8 cellular contexts compared by ENCODE assay signal in the genomic region with DNA sequence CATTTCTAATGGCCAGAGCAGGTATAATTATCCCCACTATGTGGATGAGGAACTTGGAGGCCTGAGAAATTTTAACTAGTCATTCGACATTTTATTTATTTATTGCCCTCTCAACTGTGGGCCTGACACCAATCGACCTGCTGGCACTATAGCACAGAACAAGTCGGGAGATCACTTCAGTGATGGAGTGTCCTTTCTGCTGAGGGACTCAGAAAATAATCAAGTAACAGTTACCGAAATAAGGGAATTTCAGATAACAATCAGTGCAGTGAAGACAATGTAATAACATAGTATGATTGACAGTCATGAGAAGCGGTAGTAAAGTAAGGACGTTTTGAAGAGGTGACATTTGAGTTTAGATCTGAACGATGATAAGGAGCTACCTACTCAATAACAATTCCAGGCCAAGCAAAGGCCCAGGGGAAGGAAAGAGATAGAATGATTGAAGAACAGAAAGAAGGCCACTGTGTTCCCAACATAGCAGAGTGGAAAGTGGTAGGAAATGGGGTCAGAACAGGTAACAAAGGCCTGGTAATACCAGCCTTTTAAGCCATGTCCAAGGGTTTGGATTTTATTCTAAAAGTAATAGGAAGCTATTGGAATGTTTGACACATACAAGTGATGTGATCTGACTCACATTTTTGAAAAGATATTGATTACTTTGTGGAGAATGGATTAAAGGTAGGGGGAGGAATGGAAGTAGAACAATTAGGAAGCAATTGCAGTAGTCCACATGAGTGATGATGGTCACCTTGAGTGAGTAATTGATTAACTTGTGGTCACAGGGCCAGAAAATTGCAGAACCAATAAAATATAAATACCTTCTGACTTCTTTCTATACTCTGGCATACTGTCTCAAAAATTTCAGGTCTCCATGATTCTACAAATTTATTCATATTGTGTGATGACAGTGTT. TPM values are rescaled to one million over a fixed set of nuclear protein-coding genes. Genes with fewer than 3 reads are reported as not detected.
DNase-seq lines count a peak whose midpoint lies in the region; ATAC-seq and TF ChIP-seq lines count a peak whose summit lies in the region.
"Had no signal": no experiment of that assay in that cellular context is flagged by ENCODE, and none has a peak within 500 bp of the region (broad histone marks: within the 10 kb centered on the region; RNA-seq: fewer than 3 reads in every experiment).

No MANE protein-coding gene starts in this region.

- H3K9me3 ChIP-seq in HAP-1 (no peaks in the 10 kb centered on the region), SJCRH30 (replicated peaks) (no peaks in the 10 kb centered on the region), iPS-18c (ENCODE audit: control insufficient read depth, insufficient read depth, low read length) (no peaks in the 10 kb centered on the region), smooth muscle cell (replicated peaks; ENCODE audit: low read depth) (no peaks in the 10 kb centered on the region)

- in situ Hi-C loops in HAP-1 (cut with MboI; ENCODE audit: low sequenced_read_pairs), result no loop called here

- no peak for TF ChIP-seq CTCF in smooth muscle cell (IDR thresholded peaks at IDR 0.05; ENCODE audit: borderline replicate concordance, insufficient read depth, poor library complexity, severe bottlenecking)

- no peak for ATAC-seq in GM21360 (IDR thresholded peaks at IDR 0.05; ENCODE audit: unreplicated experiment)
- no peak for ATAC-seq in HG02870 (IDR thresholded peaks at IDR 0.05; ENCODE audit: unreplicated experiment)

- H3K4me1 ChIP-seq in HAP-1, result peaks cover 23% of the 10 kb centered on the region
- H3K4me1 ChIP-seq in SJCRH30, result peaks cover 2% of the 10 kb centered on the region; the same call in 1 of the 2 replicates
- peaks cover 22% of the 10 kb centered on the region for H3K4me1 ChIP-seq in smooth muscle cell (ENCODE audit: low read depth)

- H4K20me1 ChIP-seq in smooth muscle cell (ENCODE audit: low read depth), result peaks cover 21% of the 10 kb centered on the region

- DNase-seq in HAP-1 (ENCODE audit: low spot score in 2 of 2) (no peak), SJCRH30 (no peak), smooth muscle cell (lab: John Stamatoyannopoulos, UW; ENCODE audit: unreplicated experiment) (no peak), NCI-H1930 (lab: John Stamatoyannopoulos, UW) (no peak)
- DNase-seq: SIG-M5 had no signal

- H3K79me2 ChIP-seq in smooth muscle cell (ENCODE audit: low read depth), result peaks cover 75% of the 10 kb centered on the region

- 67% methylated on average over 7 of the region's 7 CpGs for WGBS in smooth muscle cell (ENCODE audit: low lambda C conversion rate)

- peak overlapping the region; percentile 91 for H3K9ac ChIP-seq in smooth muscle cell (ENCODE audit: low read depth)

- peak overlapping the region; percentile 81 for H3K4me3 ChIP-seq in HAP-1
- H3K4me3 ChIP-seq in SJCRH30, result peak overlapping the region; percentile 79
- H3K4me3 ChIP-seq in iPS-18c (ENCODE audit: insufficient read depth, low read depth, low read length), result peak overlapping the region; percentile 96
- H3K4me3 ChIP-seq in smooth muscle cell, result peak overlapping the region; percentile 92

- H3F3A ChIP-seq in smooth muscle cell (ENCODE audit: low read depth), result no peaks in the 10 kb centered on the region

- H3K36me3 ChIP-seq in HAP-1 (replicated peaks) (no peaks in the 10 kb centered on the region; the same call in 1 of the 2 replicates), SJCRH30 (peaks cover 6% of the 10 kb centered on the region), smooth muscle cell (ENCODE audit: low read depth) (peaks cover under 1% of the 10 kb centered on the region)

- H3K27ac ChIP-seq in SJCRH30, result peak overlapping the region; percentile 61; the same call in 1 of the 2 replicates
- H3K27ac ChIP-seq in smooth muscle cell (ENCODE audit: low read depth), result peak overlapping the region; percentile 82

- H2AFZ ChIP-seq in smooth muscle cell (ENCODE audit: low read depth), result peak overlapping the region; percentile 98

- no peaks in the 10 kb centered on the region for H3K27me3 ChIP-seq in HAP-1 (ENCODE audit: low read depth)
- H3K27me3 ChIP-seq in SJCRH30, result no peaks in the 10 kb centered on the region
- H3K27me3 ChIP-seq in smooth muscle cell (ENCODE audit: low read depth), result no peaks in the 10 kb centered on the region

- H3K4me2 ChIP-seq in smooth muscle cell, result peak overlapping the region; percentile 94

RNA-seq across cellular contexts. Expression of gene STXBP4, which starts 1.4 kb away (rescaled TPM):
- 16.9 and 19.9 TPM in 2 replicates for total RNA-seq in SJCRH30 (2014; rRNA removed; shearing (Covaris generic))
- 45.9 and 59.5 TPM in 2 replicates for total RNA-seq in smooth muscle cell
- polyA plus RNA-seq in smooth muscle cell, result 5.6 and 5.7 TPM in 2 replicates

RNA-seq across cellular contexts. Expression of gene COX11, which starts 1.5 kb away (rescaled TPM):
- 80.9 and 82.9 TPM in 2 replicates for total RNA-seq in SJCRH30 (2014; rRNA removed; shearing (Covaris generic))
- total RNA-seq in smooth muscle cell, result 32.3 and 38.9 TPM in 2 replicates
- polyA plus RNA-seq in smooth muscle cell, result 26.9 and 30.5 TPM in 2 replicates
